25 cellular contexts compared by ENCODE assay signal in genomic region chr6:144211160-144211559, GRCh38.
"Had no signal": no experiment of that assay in that cellular context is flagged by ENCODE, and none has a peak within 500 bp of the region (broad histone marks: within the 10 kb centered on the region; RNA-seq: fewer than 3 reads in every experiment).

No MANE protein-coding gene starts in this region.

- H3K36me3 Mint-ChIP-seq: activated naive CD4-positive, alpha-beta T cell treated with anti-CD3 and anti-CD28 coated beads, Interleukin-2, amount 10 ng/mL, durations not matched to agents 7 days and 5 days; brain; WTC11 had no signal

- H3K27ac Mint-ChIP-seq: activated CD8-positive, alpha-beta memory T cell treated with anti-CD3 and anti-CD28 coated beads, Interleukin-2, amount 10 ng/mL, durations not matched to agents 7 days and 5 days; activated CD8-positive, alpha-beta T cell treated with anti-CD3 and anti-CD28 coated beads, Interleukin-2, amount 10 ng/mL, durations not matched to agents 7 days and 5 days; activated naive CD4-positive, alpha-beta T cell treated with anti-CD3 and anti-CD28 coated beads, Interleukin-2, amount 10 ng/mL, durations not matched to agents 7 days and 5 days; activated naive CD8-positive, alpha-beta T cell treated with anti-CD3 and anti-CD28 coated beads, Interleukin-2, amount 10 ng/mL, durations not matched to agents 7 days and 5 days; brain; endodermal cell; naive B cell; neural progenitor cell; WTC11 had no signal

- H3K4me2 ChIP-seq: neural progenitor cell had no signal

- H3K9me3 ChIP-seq: ascending aorta, thoracic aorta, uterus had no signal

- H3K4me1 ChIP-seq: foreskin keratinocyte had no signal

- ATAC-seq: activated CD8-positive, alpha-beta memory T cell treated with anti-CD3 and anti-CD28 coated beads, Interleukin-2, amount 10 ng/mL, durations not matched to agents 7 days and 5 days; activated CD8-positive, alpha-beta T cell treated with anti-CD3 and anti-CD28 coated beads, Interleukin-2, amount 10 ng/mL, durations not matched to agents 7 days and 5 days; esophagus mucosa; foreskin keratinocyte; left ventricle myocardium superior; psoas muscle; WTC11 had no signal

- H3K27ac ChIP-seq: ascending aorta, foreskin keratinocyte, neural progenitor cell, parathyroid adenoma, psoas muscle, thoracic aorta, uterus had no signal

- H3K4me3 Mint-ChIP-seq: activated CD8-positive, alpha-beta memory T cell treated with anti-CD3 and anti-CD28 coated beads, Interleukin-2, amount 10 ng/mL, durations not matched to agents 7 days and 5 days; activated CD8-positive, alpha-beta T cell treated with anti-CD3 and anti-CD28 coated beads, Interleukin-2, amount 10 ng/mL, durations not matched to agents 7 days and 5 days; activated naive CD4-positive, alpha-beta T cell treated with anti-CD3 and anti-CD28 coated beads, Interleukin-2, amount 10 ng/mL, durations not matched to agents 7 days and 5 days; activated naive CD8-positive, alpha-beta T cell treated with anti-CD3 and anti-CD28 coated beads, Interleukin-2, amount 10 ng/mL, durations not matched to agents 7 days and 5 days; endodermal cell; neural progenitor cell; WTC11 had no signal

- H3K79me2 ChIP-seq: parathyroid adenoma had no signal

- H3K36me3 ChIP-seq: ascending aorta, neural progenitor cell, thoracic aorta, uterus had no signal

- H2AFZ ChIP-seq: neural progenitor cell, parathyroid adenoma had no signal

- H3K27me3 ChIP-seq: ascending aorta, neural progenitor cell, uterus had no signal

- H3K4me3 ChIP-seq: ascending aorta, neural progenitor cell, psoas muscle, thoracic aorta, uterus had no signal

- DNase-seq: activated CD4-positive, alpha-beta T cell treated with anti-CD3 and anti-CD28 coated beads for 1 hour; activated CD4-positive, alpha-beta T cell treated with anti-CD3 and anti-CD28 coated beads, Interleukin-2, amount 50 U/mL, for 1 hour; activated CD8-positive, alpha-beta memory T cell treated with anti-CD3 and anti-CD28 coated beads, Interleukin-2, amount 10 ng/mL, durations not matched to agents 7 days and 5 days; activated CD8-positive, alpha-beta T cell treated with anti-CD3 and anti-CD28 coated beads, Interleukin-2, amount 10 ng/mL, durations not matched to agents 7 days and 5 days; activated effector memory CD4-positive, alpha-beta T cell treated with anti-CD3 and anti-CD28 coated beads, Interleukin-2, amount 50 U/mL, for 16 hours; activated naive CD4-positive, alpha-beta T cell treated with anti-CD3 and anti-CD28 coated beads, Interleukin-2, amount 10 ng/mL, durations not matched to agents 7 days and 5 days; activated naive CD8-positive, alpha-beta T cell treated with anti-CD3 and anti-CD28 coated beads, Interleukin-2, amount 10 ng/mL, durations not matched to agents 7 days and 5 days; endodermal cell; foreskin keratinocyte; islet precursor cell; left ventricle myocardium superior; naive B cell; occipital lobe; psoas muscle; stimulated activated CD4-positive, alpha-beta T cell treated with anti-CD3 and anti-CD28 coated beads, Interleukin-2, amount 100 ng/mL, for 48 hours; stimulated activated naive CD4-positive, alpha-beta T cell treated with Interleukin-2 at 50 U/mL for 16 hours; T-helper 2 cell; uterus had no signal

- H3K9ac ChIP-seq: neural progenitor cell, parathyroid adenoma had no signal
